Comparison of ENCODE assay signal across 26 cellular contexts in the genomic region with DNA sequence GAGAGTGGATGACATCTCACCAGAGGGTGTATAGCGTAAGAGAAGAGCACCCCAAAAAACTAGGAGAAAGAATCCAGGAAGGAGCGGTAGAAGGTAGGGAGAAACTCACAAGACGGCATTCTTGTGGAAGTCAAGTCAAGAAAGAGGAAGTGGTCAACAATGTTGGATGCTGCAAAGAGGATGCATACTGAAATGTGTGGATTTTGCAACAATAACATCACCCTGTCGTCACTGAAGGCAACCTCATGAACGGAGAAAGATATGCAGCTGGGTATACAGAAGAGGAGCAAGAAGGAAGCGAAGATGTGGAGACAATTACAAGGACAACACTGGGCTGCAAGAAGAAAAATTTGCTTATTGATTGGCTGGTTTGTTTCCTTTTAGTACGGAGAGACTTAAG. TPM values are rescaled to one million over a fixed set of nuclear protein-coding genes. Genes with fewer than 3 reads are reported as not detected.
DNase-seq lines count a peak whose midpoint lies in the region; ATAC-seq and TF ChIP-seq lines count a peak whose summit lies in the region.
"Had no signal": no experiment of that assay in that cellular context is flagged by ENCODE, and none has a peak within 500 bp of the region (broad histone marks: within the 10 kb centered on the region; RNA-seq: fewer than 3 reads in every experiment).

No MANE protein-coding gene starts in this region.

- peak; percentile 68 for DNase-seq in Ammon's horn (ENCODE audit: low spot score)
- peak; percentile 94 to 95 for DNase-seq in Kasumi-1 (lab: John Stamatoyannopoulos, UW)
- peak; percentile 97 for DNase-seq in SIG-M5 treated with dmso at 0.1 percent for 504 hours (lab: John Stamatoyannopoulos, UW; ENCODE audit: unreplicated experiment)
- DNase-seq in lower lobe of right lung = no peak
- no peak for DNase-seq in RWPE1 (ENCODE audit: low spot score)
- no peak for DNase-seq in inferior parietal cortex (ENCODE audit: extremely low spot score)
- DNase-seq in transverse colon = no peak
- no peak for DNase-seq in endodermal cell
- DNase-seq: ACHN; activated CD4-positive, CD25-positive, alpha-beta regulatory T cell treated with anti-CD3 and anti-CD28 coated beads, Interleukin-2, amount 50 U/mL, for 72 hours; activated naive CD4-positive, alpha-beta T cell; activated T-cell treated with anti-CD3 and anti-CD28 coated beads, Interleukin-2, amount 50 U/mL, for 1 hour; effector memory CD4-positive, alpha-beta T cell; H9; MM.1S; NCI-H2029 treated with DMSO at 0.1 percent for 48 hours; NCI-H345; nephron progenitor cell had no signal

- peaks cover 4% of the 10 kb centered on the region for H3K27me3 Mint-ChIP-seq in endodermal cell (ENCODE audit: insufficient read depth)

- CTCF ChIA-PET in RWPE1 (lab: Yijun Ruan, JAX) = no interaction called here

- TF ChIP-seq EP300 in transverse colon (IDR thresholded peaks at IDR 0.05; ENCODE audit: low read depth) = no peak

- H3K9me3 ChIP-seq in lower lobe of right lung (no peaks in the 10 kb centered on the region), transverse colon (no peaks in the 10 kb centered on the region), endodermal cell (ENCODE audit: control insufficient read depth, low read length) (peaks cover 8% of the 10 kb centered on the region)
- H3K9me3 ChIP-seq: adrenal gland had no signal

- H3K4me1 Mint-ChIP-seq in endodermal cell = peaks cover 14% of the 10 kb centered on the region

- POLR2A ChIA-PET in RWPE1 (lab: Yijun Ruan, JAX; ENCODE audit: low non-redundant PET) = no interaction called here

- H3K4me1 ChIP-seq in lower lobe of right lung (no peaks in the 10 kb centered on the region), transverse colon (no peaks in the 10 kb centered on the region), endodermal cell (ENCODE audit: control insufficient read depth, insufficient read depth, low read length) (no peaks in the 10 kb centered on the region)
- H3K4me1 ChIP-seq: parathyroid adenoma had no signal

- H3K9me3 Mint-ChIP-seq in endodermal cell = peaks cover 3% of the 10 kb centered on the region
- H3K9me3 Mint-ChIP-seq: H9, IgD-negative memory B cell had no signal

- ATAC-seq in lower lobe of right lung = peak; percentile 59 to 84
- ATAC-seq: esophagus mucosa had no signal

- H3K36me3 Mint-ChIP-seq in endodermal cell (ENCODE audit: low read depth) = peaks cover 6% of the 10 kb centered on the region

- no peak for TF ChIP-seq POLR2A in transverse colon (IDR thresholded peaks at IDR 0.05)

- no peak overlapping the region for H3K27ac Mint-ChIP-seq in endodermal cell
- H3K27ac Mint-ChIP-seq: activated CD8-positive, alpha-beta T cell treated with anti-CD3 and anti-CD28 coated beads, Interleukin-2, amount 10 ng/mL, durations not matched to agents 7 days and 5 days; H9; IgD-negative memory B cell; mesothelial cell of epicardium; nephron progenitor cell had no signal

- no peaks in the 10 kb centered on the region for H3K27me3 ChIP-seq in lower lobe of right lung (ENCODE audit: low read depth)
- H3K27me3 ChIP-seq in transverse colon = no peaks in the 10 kb centered on the region
- H3K27me3 ChIP-seq in endodermal cell (ENCODE audit: control insufficient read depth, insufficient read depth, low read length, poor library complexity, severe bottlenecking) = no peaks in the 10 kb centered on the region
- H3K27me3 ChIP-seq: adrenal gland, brain microvascular endothelial cell had no signal

- TF ChIP-seq CTCF in lower lobe of right lung (IDR thresholded peaks at IDR 0.05) (no peak), RWPE1 (conservative IDR thresholded peaks at IDR 0.05; ENCODE audit: low read depth) (no peak), transverse colon (IDR thresholded peaks at IDR 0.05) (no peak), endodermal cell (conservative IDR thresholded peaks at IDR 0.05) (no peak)

- in situ Hi-C loops in transverse colon (cut with MboI; ENCODE audit: low pct_ligation_motif_present in 1 of 4, low pct_unique_long_range_greater_than_20kb in 1 of 4, low sequenced_read_pairs in 3 of 4) = no loop called here

- no peak overlapping the region for H3K4me3 ChIP-seq in lower lobe of right lung
- no peak overlapping the region for H3K4me3 ChIP-seq in transverse colon
- H3K4me3 ChIP-seq in endodermal cell (ENCODE audit: low read length) = no peak overlapping the region
- H3K4me3 ChIP-seq: adrenal gland had no signal

- no peak overlapping the region for H3K4me3 Mint-ChIP-seq in endodermal cell
- H3K4me3 Mint-ChIP-seq: activated CD8-positive, alpha-beta T cell treated with anti-CD3 and anti-CD28 coated beads, Interleukin-2, amount 10 ng/mL, durations not matched to agents 7 days and 5 days; H9; IgD-negative memory B cell; mesothelial cell of epicardium; nephron progenitor cell had no signal

- H3K36me3 ChIP-seq in lower lobe of right lung (no peaks in the 10 kb centered on the region), transverse colon (peaks cover 0 to 1% (median 0%) of the 10 kb centered on the region in 4 donors), endodermal cell (ENCODE audit: control insufficient read depth, insufficient read depth, low read length) (no peaks in the 10 kb centered on the region)
- H3K36me3 ChIP-seq: adrenal gland, brain microvascular endothelial cell had no signal

- no peak overlapping the region for H3K9ac ChIP-seq in endodermal cell (ENCODE audit: extremely low read depth, low read length, poor library complexity, severe bottlenecking)
- H3K9ac ChIP-seq: parathyroid adenoma had no signal

- intact Hi-C loops in lower lobe of right lung (cut with DNase I) = no loop called here
- intact Hi-C loops in transverse colon (cut with DNase I; ENCODE audit: low total_unique reads) = no loop called here

- WGBS in transverse colon (ENCODE audit: low coverage in 1 of 2), 2 donors = 90% methylated on average over 4 to 7 of the region's 7 CpGs
- 95 to 98% methylated on average over 6 to 7 of the region's 7 CpGs for WGBS in endodermal cell (ENCODE audit: insufficient coverage in 1 of 2, insufficient read length in 1 of 2), 2 experiments

- H3K27ac ChIP-seq in lower lobe of right lung = no peak overlapping the region
- no peak overlapping the region for H3K27ac ChIP-seq in RWPE1
- no peak overlapping the region for H3K27ac ChIP-seq in transverse colon
- H3K27ac ChIP-seq in endodermal cell (ENCODE audit: low read depth, low read length) = no peak overlapping the region
- H3K27ac ChIP-seq: adrenal gland, brain microvascular endothelial cell, C4-2B, parathyroid adenoma had no signal

RNA-seq across cellular contexts. Expression of a gene that starts 11.4 kb away (rescaled TPM):
- 72.8 TPM for total RNA-seq in lower lobe of right lung
- total RNA-seq in transverse colon = 10 to 100 TPM; 21.5 to 54.6 (median 29.8) TPM
- total RNA-seq in endodermal cell = 10 to 100 TPM; 19.8 to 22.6 TPM
- 19.8 TPM for polyA plus RNA-seq in endodermal cell (2013, experiment 1 of 2)
- polyA plus RNA-seq in endodermal cell (2013, experiment 2 of 2) = 21.2 TPM

Comparison
In these comparisons a context has a peak if more than half of its experiments do, and no peak if none do; other contexts are left out.
1. DNase-seq: peak in Ammon's horn (single experiment), Kasumi-1 (2 of 2) and SIG-M5 treated with dmso at 0.1 percent for 504 hours (single experiment); none in lower lobe of right lung (single experiment), RWPE1 (single experiment), inferior parietal cortex (single experiment), transverse colon (single experiment) and endodermal cell (single experiment).